Comparison of ENCODE assay signal across 1 cellular context in the genomic region with DNA sequence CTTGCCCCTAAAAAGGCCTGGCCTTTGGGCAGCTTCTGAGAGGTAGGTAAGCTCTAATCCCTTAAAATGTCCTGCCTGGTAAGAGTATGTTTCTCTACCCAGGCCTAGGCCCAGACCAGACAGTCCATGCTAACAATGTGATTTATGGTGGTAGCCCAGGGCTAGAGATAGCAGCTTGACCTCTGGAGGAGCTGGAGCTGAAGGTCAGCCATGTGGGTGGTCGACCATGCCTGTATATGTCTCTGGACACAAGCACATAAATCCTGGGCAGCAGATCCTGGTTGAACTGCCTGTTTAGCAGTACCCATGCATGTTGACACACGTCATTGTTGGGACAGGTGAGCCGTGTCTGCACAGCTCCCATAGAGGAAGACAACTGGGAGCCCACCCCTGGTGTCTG.
TF ChIP-seq lines count a peak whose summit lies in the region.

No MANE protein-coding gene starts in this region.

TF ChIP-seq in SK-N-SH treated with all-trans-retinoic acid at 6 μM for 48 hours, 23 proteins besides CTCF, POLR2A, EP300 and RAD21 (continued from another document):
- TF ChIP-seq, protein P1, sequence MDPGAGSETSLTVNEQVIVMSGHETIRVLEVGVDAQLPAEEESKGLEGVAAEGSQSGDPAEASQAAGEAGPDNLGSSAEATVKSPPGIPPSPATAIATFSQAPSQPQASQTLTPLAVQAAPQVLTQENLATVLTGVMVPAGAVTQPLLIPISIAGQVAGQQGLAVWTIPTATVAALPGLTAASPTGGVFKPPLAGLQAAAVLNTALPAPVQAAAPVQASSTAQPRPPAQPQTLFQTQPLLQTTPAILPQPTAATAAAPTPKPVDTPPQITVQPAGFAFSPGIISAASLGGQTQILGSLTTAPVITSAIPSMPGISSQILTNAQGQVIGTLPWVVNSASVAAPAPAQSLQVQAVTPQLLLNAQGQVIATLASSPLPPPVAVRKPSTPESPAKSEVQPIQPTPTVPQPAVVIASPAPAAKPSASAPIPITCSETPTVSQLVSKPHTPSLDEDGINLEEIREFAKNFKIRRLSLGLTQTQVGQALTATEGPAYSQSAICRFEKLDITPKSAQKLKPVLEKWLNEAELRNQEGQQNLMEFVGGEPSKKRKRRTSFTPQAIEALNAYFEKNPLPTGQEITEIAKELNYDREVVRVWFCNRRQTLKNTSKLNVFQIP (CRISPR knock-in tag; IDR thresholded peaks at IDR 0.05; ENCODE audit: borderline replicate concordance, low read depth), result no peak
- no peak for TF ChIP-seq ZNF565 (CRISPR knock-in tag; conservative IDR thresholded peaks at IDR 0.05; ENCODE audit: low read depth)
- TF ChIP-seq, protein P2, sequence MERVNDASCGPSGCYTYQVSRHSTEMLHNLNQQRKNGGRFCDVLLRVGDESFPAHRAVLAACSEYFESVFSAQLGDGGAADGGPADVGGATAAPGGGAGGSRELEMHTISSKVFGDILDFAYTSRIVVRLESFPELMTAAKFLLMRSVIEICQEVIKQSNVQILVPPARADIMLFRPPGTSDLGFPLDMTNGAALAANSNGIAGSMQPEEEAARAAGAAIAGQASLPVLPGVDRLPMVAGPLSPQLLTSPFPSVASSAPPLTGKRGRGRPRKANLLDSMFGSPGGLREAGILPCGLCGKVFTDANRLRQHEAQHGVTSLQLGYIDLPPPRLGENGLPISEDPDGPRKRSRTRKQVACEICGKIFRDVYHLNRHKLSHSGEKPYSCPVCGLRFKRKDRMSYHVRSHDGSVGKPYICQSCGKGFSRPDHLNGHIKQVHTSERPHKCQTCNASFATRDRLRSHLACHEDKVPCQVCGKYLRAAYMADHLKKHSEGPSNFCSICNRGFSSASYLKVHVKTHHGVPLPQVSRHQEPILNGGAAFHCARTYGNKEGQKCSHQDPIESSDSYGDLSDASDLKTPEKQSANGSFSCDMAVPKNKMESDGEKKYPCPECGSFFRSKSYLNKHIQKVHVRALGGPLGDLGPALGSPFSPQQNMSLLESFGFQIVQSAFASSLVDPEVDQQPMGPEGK (CRISPR knock-in tag; IDR thresholded peaks at IDR 0.05; ENCODE audit: borderline replicate concordance), result no peak
- TF ChIP-seq RARB (CRISPR knock-in tag; IDR thresholded peaks at IDR 0.05), result no peak
- TF ChIP-seq CSRNP3 (CRISPR knock-in tag; IDR thresholded peaks at IDR 0.05), result no peak
- TF ChIP-seq, protein P3, sequence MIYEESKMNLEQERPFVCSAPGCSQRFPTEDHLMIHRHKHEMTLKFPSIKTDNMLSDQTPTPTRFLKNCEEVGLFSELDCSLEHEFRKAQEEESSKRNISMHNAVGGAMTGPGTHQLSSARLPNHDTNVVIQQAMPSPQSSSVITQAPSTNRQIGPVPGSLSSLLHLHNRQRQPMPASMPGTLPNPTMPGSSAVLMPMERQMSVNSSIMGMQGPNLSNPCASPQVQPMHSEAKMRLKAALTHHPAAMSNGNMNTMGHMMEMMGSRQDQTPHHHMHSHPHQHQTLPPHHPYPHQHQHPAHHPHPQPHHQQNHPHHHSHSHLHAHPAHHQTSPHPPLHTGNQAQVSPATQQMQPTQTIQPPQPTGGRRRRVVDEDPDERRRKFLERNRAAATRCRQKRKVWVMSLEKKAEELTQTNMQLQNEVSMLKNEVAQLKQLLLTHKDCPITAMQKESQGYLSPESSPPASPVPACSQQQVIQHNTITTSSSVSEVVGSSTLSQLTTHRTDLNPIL (CRISPR knock-in tag; IDR thresholded peaks at IDR 0.05; ENCODE audit: low read depth), result no peak
- no peak for TF ChIP-seq ZNF8 (CRISPR knock-in tag; IDR thresholded peaks at IDR 0.05)
TF ChIP-seq in SK-N-SH treated with all-trans-retinoic acid at 6 μM for 48 hours: peak in this region for 0.
